18 cellular contexts compared by ENCODE assay signal in the genomic region with DNA sequence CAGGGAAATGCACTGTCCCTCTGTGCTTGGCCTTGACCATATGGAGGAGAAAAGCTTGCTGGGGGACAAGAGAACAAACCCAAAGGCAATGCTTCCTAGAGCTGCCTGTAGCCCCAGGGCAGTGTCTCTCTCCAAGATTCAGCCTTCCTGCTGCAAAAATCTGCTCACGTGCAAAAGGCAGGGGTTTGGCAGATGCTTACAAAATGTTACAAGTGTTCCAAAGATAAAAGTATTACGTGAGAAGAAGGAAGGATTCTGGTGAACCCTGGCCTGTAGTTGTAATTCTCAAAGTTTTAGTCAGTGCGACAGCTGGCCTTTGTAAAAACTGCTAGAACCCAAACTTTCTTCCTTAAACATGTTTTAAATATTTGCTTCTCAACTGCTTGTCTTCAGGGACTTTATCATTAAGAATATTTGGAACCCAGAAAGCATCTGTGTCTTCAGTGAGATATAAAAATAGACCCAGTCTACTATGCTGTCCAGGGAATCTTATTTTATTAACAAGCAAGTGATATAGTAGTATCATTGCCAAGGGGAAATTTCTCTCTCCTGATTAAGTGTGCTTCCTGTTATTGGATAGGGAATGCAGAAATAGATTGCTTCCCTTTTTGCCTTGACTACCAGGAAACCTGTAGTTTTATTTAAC.
DNase-seq lines count a peak whose midpoint lies in the region; ATAC-seq and TF ChIP-seq lines count a peak whose summit lies in the region.
"Had no signal": no experiment of that assay in that cellular context is flagged by ENCODE, and none has a peak within 500 bp of the region (broad histone marks: within the 10 kb centered on the region; RNA-seq: fewer than 3 reads in every experiment).

No MANE protein-coding gene starts in this region.

- intact Hi-C loops in Right ventricle myocardium superior (cut with DNase I) (no loop called here), cardiac septum (cut with DNase I) (no loop called here), left ventricle myocardium superior (cut with micrococcal nuclease) (no loop called here)

- no peak for TF ChIP-seq CTCF in choroid plexus epithelial cell (conservative IDR thresholded peaks at IDR 0.05; ENCODE audit: low read depth, low read length)

- no peak for DNase-seq in Right ventricle myocardium superior
- DNase-seq in cardiac septum (ENCODE audit: low spot score): no peak
- peak; percentile 2 for DNase-seq in choroid plexus epithelial cell (ENCODE audit: low read depth)
- DNase-seq in left ventricle myocardium superior: no peak
- DNase-seq in SHP77 treated with DMSO at 0.1 percent for 48 hours (lab: John Stamatoyannopoulos, UW): no peak
- DNase-seq in pons (ENCODE audit: low spot score): no peak
- DNase-seq: activated gamma-delta T cell; Calu3; effector CD8-positive, alpha-beta T cell; kidney; NCI-H187; NCI-H524 treated with DMSO at 0.1 percent for 48 hours; psoas muscle; substantia nigra; T-cell had no signal

- no peak for TF ChIP-seq POLR2A in GM18505 (IDR thresholded peaks at IDR 0.05; ENCODE audit: borderline replicate concordance, extremely low read depth, insufficient read depth, insufficient read length)

- ATAC-seq in Right ventricle myocardium superior (ENCODE audit: poor library complexity): peak; percentile 70
- peak; percentile 87 for ATAC-seq in left ventricle myocardium superior
- ATAC-seq in HG03432 (IDR thresholded peaks at IDR 0.05; ENCODE audit: unreplicated experiment): no peak
- ATAC-seq in GM18505 (IDR thresholded peaks at IDR 0.05; ENCODE audit: unreplicated experiment): no peak
- ATAC-seq: psoas muscle, T-cell, WTC11 had no signal

- H3K4me3 ChIP-seq in choroid plexus epithelial cell (ENCODE audit: low read depth, low read length): no peak overlapping the region
- H3K4me3 ChIP-seq: psoas muscle had no signal

Comparison
In these comparisons a context has a peak if more than half of its experiments do, and no peak if none do; other contexts are left out.
1. ATAC-seq: peak in Right ventricle myocardium superior (single experiment) and left ventricle myocardium superior (single experiment); none in HG03432 (single experiment) and GM18505 (single experiment).